In the genomic region with DNA sequence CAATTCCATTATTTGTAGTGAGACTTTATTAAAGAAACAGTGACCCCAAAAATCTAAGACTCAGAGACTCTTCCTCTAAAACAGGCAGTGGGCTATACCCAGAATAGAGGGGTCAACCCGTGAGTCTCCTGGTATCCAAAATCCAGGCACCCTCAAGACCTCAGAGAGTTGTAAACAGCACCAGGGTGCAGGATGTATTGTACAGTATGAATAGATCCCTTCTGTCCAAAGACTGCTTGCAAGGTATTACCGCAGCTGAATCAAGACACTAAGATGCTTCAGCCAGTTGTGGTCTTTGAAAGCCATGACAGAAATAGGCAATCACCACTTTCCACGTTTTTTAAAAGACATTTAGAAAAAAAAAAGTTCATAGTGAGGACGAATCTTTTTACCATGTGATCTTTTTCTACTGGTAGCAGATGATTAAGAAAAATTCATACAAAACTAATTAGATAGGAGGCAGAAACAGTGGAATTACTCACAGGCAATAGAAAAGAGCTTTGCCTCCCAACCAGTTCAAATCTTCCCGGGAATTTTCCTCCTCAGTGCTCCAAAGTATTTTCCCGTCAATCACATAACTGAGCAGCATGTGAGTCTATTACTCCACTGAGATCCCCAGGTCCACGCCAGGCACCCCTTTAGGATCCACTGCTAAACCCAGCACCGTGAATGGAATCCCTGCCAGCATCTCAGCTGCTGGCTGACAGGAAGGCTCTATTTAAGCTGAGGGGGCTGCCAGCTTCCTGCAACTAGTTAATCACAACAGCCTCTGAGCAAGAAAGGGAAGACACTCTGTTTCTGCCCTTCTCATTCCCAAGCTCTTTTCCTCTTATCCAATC, we compare ENCODE assay signal across 10 cellular contexts.
A peak's percentile ranks its signal among the peaks of the same experiment; 100 is the strongest.
DNase-seq lines count a peak whose midpoint lies in the region; FAIRE-seq and TF ChIP-seq lines count a peak whose summit lies in the region.
"Had no signal": no experiment of that assay in that cellular context is flagged by ENCODE, and none has a peak within 500 bp of the region (broad histone marks: within the 10 kb centered on the region; RNA-seq: fewer than 3 reads in every experiment).

No MANE protein-coding gene starts in this region.

- no peaks in the 10 kb centered on the region for H4K20me1 ChIP-seq in mammary epithelial cell (ENCODE audit: insufficient read depth, low read length)

- H3K9me3 ChIP-seq in breast epithelium (no peaks in the 10 kb centered on the region), mammary epithelial cell (replicated peaks; ENCODE audit: insufficient read depth, low read length) (no peaks in the 10 kb centered on the region), muscle layer of duodenum (ENCODE audit: control insufficient read depth in 1 of 2, low read length in 2 of 2) (no peaks in the 10 kb centered on the region), vagina (no peaks in the 10 kb centered on the region)

- no peak overlapping the region for H3K9ac ChIP-seq in mammary epithelial cell (ENCODE audit: insufficient read depth, low read length)

- peaks cover 91% of the 10 kb centered on the region for H3K79me2 ChIP-seq in mammary epithelial cell (ENCODE audit: insufficient read depth, low read length)

- H3K4me3 ChIP-seq in breast epithelium (no peak overlapping the region), mammary epithelial cell (replicated peaks in 1 of 3; ENCODE audit: insufficient read depth in 1 of 3, low read depth in 2 of 3, low read length in 3 of 3) (no peak overlapping the region), bronchial epithelial cell (ENCODE audit: low read depth, low read length) (no peak overlapping the region), muscle layer of duodenum (ENCODE audit: low read depth in 1 of 2, low read length in 2 of 2) (no peak overlapping the region), vagina (no peak overlapping the region)
- H3K4me3 ChIP-seq: BLaER1 treated with 17β-estradiol and CSF1 and Interleukin-3, amounts not matched to agents 10 nM and 100 nM had no signal

- no peak overlapping the region for H3K4me2 ChIP-seq in mammary epithelial cell (ENCODE audit: insufficient read depth, low read depth, low read length)
- H3K4me2 ChIP-seq: BLaER1 treated with 17β-estradiol and CSF1 and Interleukin-3, amounts not matched to agents 10 nM and 100 nM had no signal

- FAIRE-seq in bronchial epithelial cell (lab: Jason Lieb, UNC) = peak; percentile 28

- no peak overlapping the region for H2AFZ ChIP-seq in mammary epithelial cell (ENCODE audit: low read depth, low read length)

- in situ Hi-C loops in mammary epithelial cell (cut with MboI; ENCODE audit: low sequenced_read_pairs in 2 of 2) = no loop called here

- H3K4me1 ChIP-seq in breast epithelium = peaks cover 11 to 27% of the 10 kb centered on the region in 2 donors
- peaks cover 6% of the 10 kb centered on the region for H3K4me1 ChIP-seq in mammary epithelial cell (ENCODE audit: insufficient read depth, low read length)
- H3K4me1 ChIP-seq in muscle layer of duodenum (ENCODE audit: control insufficient read depth in 1 of 2, insufficient read depth in 2 of 2, low read length in 2 of 2) = peaks cover 7 to 52% of the 10 kb centered on the region in 2 donors
- peaks cover 83% of the 10 kb centered on the region for H3K4me1 ChIP-seq in vagina

- WGBS in mammary epithelial cell (ENCODE audit: low coverage, missing lambda C conversion rate) = 63% methylated on average over 5 of the region's 8 CpGs

- CTCF ChIA-PET in mammary epithelial cell (lab: Charles Lee; ENCODE audit: low non-redundant PET) = no interaction called here

- intact Hi-C loops in breast epithelium (cut with DNase I; ENCODE audit: low total_unique reads) = no loop called here
- intact Hi-C loops in mammary epithelial cell (cut with micrococcal nuclease) = no loop called here
- intact Hi-C loops in vagina (cut with DNase I) = no loop called here

- dilution Hi-C loops in mammary epithelial cell (cut with HindIII; ENCODE audit: low sequenced_read_pairs) = no loop called here

- TF ChIP-seq POLR2A in breast epithelium (IDR thresholded peaks at IDR 0.05) = no peak
- no peak for TF ChIP-seq POLR2A in vagina (IDR thresholded peaks at IDR 0.05)

- H3K27me3 ChIP-seq in breast epithelium = no peaks in the 10 kb centered on the region
- no peaks in the 10 kb centered on the region for H3K27me3 ChIP-seq in mammary epithelial cell (ENCODE audit: insufficient read depth, low read length)
- H3K27me3 ChIP-seq in bronchial epithelial cell (ENCODE audit: control insufficient read depth, insufficient read depth, low read length) = no peaks in the 10 kb centered on the region
- no peaks in the 10 kb centered on the region for H3K27me3 ChIP-seq in muscle layer of duodenum (ENCODE audit: low read depth, low read length)
- H3K27me3 ChIP-seq in vagina = no peaks in the 10 kb centered on the region
- H3K27me3 ChIP-seq: BLaER1 treated with 17β-estradiol and CSF1 and Interleukin-3, amounts not matched to agents 10 nM and 100 nM had no signal

- BruUV-seq in mammary epithelial cell (replicated peaks; lab: Mats Ljungman, UMichigan) = no TSS peak

- TF ChIP-seq CTCF in breast epithelium (IDR thresholded peaks at IDR 0.05) = no peak
- TF ChIP-seq CTCF in mammary epithelial cell (conservative IDR thresholded peaks at IDR 0.05 in 1 of 2, IDR thresholded peaks at IDR 0.05 in 1 of 2; ENCODE audit: extremely low read depth in 1 of 2, insufficient read depth in 1 of 2, low read depth in 1 of 2, low read length in 2 of 2) = no peak
- TF ChIP-seq CTCF in bronchial epithelial cell (IDR thresholded peaks at IDR 0.05; ENCODE audit: insufficient read depth, low read length, severe bottlenecking) = no peak
- no peak for TF ChIP-seq CTCF in vagina (IDR thresholded peaks at IDR 0.05)

- no peak for DNase-seq in breast epithelium (ENCODE audit: low spot score in 2 of 2)
- no peak for DNase-seq in mammary epithelial cell
- DNase-seq in bronchial epithelial cell (ENCODE audit: low read depth) = no peak
- DNase-seq in vagina (ENCODE audit: extremely low spot score in 2 of 2) = no peak
- no peak for DNase-seq in NCI-H1417 treated with DMSO at 0.1 percent for 48 hours (lab: John Stamatoyannopoulos, UW)
- no peak for DNase-seq in central memory CD4-positive, alpha-beta T cell
- DNase-seq in NCI-H146 (lab: John Stamatoyannopoulos, UW) = no peak
- DNase-seq: H7 had no signal

- H3K27ac ChIP-seq in breast epithelium (peak overlapping the region; percentile 41 to 70), mammary epithelial cell (ENCODE audit: insufficient read depth, low read depth, low read length) (no peak overlapping the region), muscle layer of duodenum (ENCODE audit: low read length) (peak overlapping the region; percentile 42), vagina (peak overlapping the region; percentile 77)

- H3K36me3 ChIP-seq in breast epithelium (no peaks in the 10 kb centered on the region), mammary epithelial cell (ENCODE audit: insufficient read depth, low read length) (peaks cover 50% of the 10 kb centered on the region), bronchial epithelial cell (ENCODE audit: control insufficient read depth, insufficient read depth, low read length) (peaks cover 8% of the 10 kb centered on the region), muscle layer of duodenum (ENCODE audit: control insufficient read depth in 1 of 2, insufficient read depth in 2 of 2, low read length in 2 of 2) (peaks cover 8 to 23% of the 10 kb centered on the region in 2 donors), vagina (peaks cover 0 to 18% of the 10 kb centered on the region in 2 donors)
